In genomic region chr6:28207244-28208179, GRCh38 we compare ENCODE assay signal across 1 cellular context.
TF ChIP-seq lines count a peak whose summit lies in the region.

No MANE protein-coding gene starts in this region.

TF ChIP-seq in HEK293, 187 proteins besides CTCF, POLR2A, EP300 and RAD21 (continued from another document):
- TF ChIP-seq ZNF184 (tag by site-specific recombination; IDR thresholded peaks at IDR 0.05) (no peak), ZEB2 (tag by site-specific recombination; IDR thresholded peaks at IDR 0.05) (no peak; the same call in 1 of the 2 replicates), BCL11A (tag by site-specific recombination; IDR thresholded peaks at IDR 0.05; ENCODE audit: low read depth) (no peak), ZBTB44 (tag by site-specific recombination; IDR thresholded peaks at IDR 0.05) (no peak), ZNF274 (IDR thresholded peaks at IDR 0.05; ENCODE audit: low read length) (no peak), ZNF274 (tag by site-specific recombination; IDR thresholded peaks at IDR 0.05; ENCODE audit: borderline replicate concordance) (no peak), ZNF830 (tag by site-specific recombination; IDR thresholded peaks at IDR 0.05; ENCODE audit: low read depth) (no peak), AEBP2 (tag by site-specific recombination; IDR thresholded peaks at IDR 0.05; ENCODE audit: borderline replicate concordance) (no peak), ZNF433 (tag by site-specific recombination; IDR thresholded peaks at IDR 0.05; ENCODE audit: low read depth) (no peak), SCRT1 (tag by site-specific recombination; IDR thresholded peaks at IDR 0.05; ENCODE audit: borderline replicate concordance) (no peak), ZBTB48 (tag by site-specific recombination; IDR thresholded peaks at IDR 0.05) (0 out of 2 replicates have a peak, but pooled peaks have one; percentile 11), ZFP3 (tag by site-specific recombination; IDR thresholded peaks at IDR 0.05; ENCODE audit: low read depth) (no peak), YY2 (tag by site-specific recombination; IDR thresholded peaks at IDR 0.05) (no peak), ZFP69B (tag by site-specific recombination; IDR thresholded peaks at IDR 0.05) (no peak; the same call in 1 of the 2 replicates), ZNF658 (tag by site-specific recombination; IDR thresholded peaks at IDR 0.05) (no peak), ZNF521 (tag by site-specific recombination; IDR thresholded peaks at IDR 0.05) (no peak), ZNF394 (tag by site-specific recombination; IDR thresholded peaks at IDR 0.05; ENCODE audit: borderline replicate concordance) (peak; percentile 82), ZNF292 (tag by site-specific recombination; IDR thresholded peaks at IDR 0.05; ENCODE audit: borderline replicate concordance, low read depth) (no peak), ZNF560 (tag by site-specific recombination; IDR thresholded peaks at IDR 0.05; ENCODE audit: borderline replicate concordance) (no peak), ZNF843 (tag by site-specific recombination; IDR thresholded peaks at IDR 0.05) (no peak), ZNF221 (tag by site-specific recombination; IDR thresholded peaks at IDR 0.05; ENCODE audit: borderline replicate concordance) (no peak), ZNF76 (tag by site-specific recombination; IDR thresholded peaks at IDR 0.05; ENCODE audit: borderline replicate concordance, low read depth) (peak; percentile 30; the same call in 1 of the 2 replicates), ZNF138 (tag by site-specific recombination; IDR thresholded peaks at IDR 0.05; ENCODE audit: borderline replicate concordance) (no peak), ZNF10 (tag by site-specific recombination; IDR thresholded peaks at IDR 0.05) (peak; percentile 20; the same call in 1 of the 2 replicates), ZNF121 (tag by site-specific recombination; IDR thresholded peaks at IDR 0.05) (no peak), ZNF518A (tag by site-specific recombination; conservative IDR thresholded peaks at IDR 0.05; ENCODE audit: low read depth) (no peak; the same call in 1 of the 2 replicates), SETDB1 (IDR thresholded peaks at IDR 0.05; ENCODE audit: insufficient read length, low read length) (no peak), ZNF350 (tag by site-specific recombination; IDR thresholded peaks at IDR 0.05) (no peak), ZNF112 (tag by site-specific recombination; IDR thresholded peaks at IDR 0.05) (no peak), ZNF211 (tag by site-specific recombination; IDR thresholded peaks at IDR 0.05; ENCODE audit: low read depth) (no peak), ZNF266 (tag by site-specific recombination; IDR thresholded peaks at IDR 0.05; ENCODE audit: low read depth) (no peak), OVOL3 (tag by site-specific recombination; IDR thresholded peaks at IDR 0.05) (no peak), ZNF174 (tag by site-specific recombination; IDR thresholded peaks at IDR 0.05) (no peak), ZNF391 (tag by site-specific recombination; IDR thresholded peaks at IDR 0.05; ENCODE audit: borderline replicate concordance, low read depth) (no peak), ZNF449 (tag by site-specific recombination; IDR thresholded peaks at IDR 0.05) (no peak), KLF9 (tag by site-specific recombination; IDR thresholded peaks at IDR 0.05; ENCODE audit: low read depth) (no peak), MEIS1 (CRISPR knock-in tag; IDR thresholded peaks at IDR 0.05; ENCODE audit: borderline replicate concordance) (no peak), ZNF660 (tag by site-specific recombination; IDR thresholded peaks at IDR 0.05) (peak; percentile 68), ZNF785 (tag by site-specific recombination; IDR thresholded peaks at IDR 0.05) (no peak), ZBTB21 (tag by site-specific recombination; IDR thresholded peaks at IDR 0.05) (no peak), ZNF175 (tag by site-specific recombination; IDR thresholded peaks at IDR 0.05) (no peak), RBAK (tag by site-specific recombination; IDR thresholded peaks at IDR 0.05) (no peak), ZNF146 (tag by site-specific recombination; IDR thresholded peaks at IDR 0.05) (no peak), SP3 (tag by site-specific recombination; IDR thresholded peaks at IDR 0.05) (no peak), ZNF169 (tag by site-specific recombination; IDR thresholded peaks at IDR 0.05) (no peak), ZNF555 (tag by site-specific recombination; conservative IDR thresholded peaks at IDR 0.05) (no peak)
- TF ChIP-seq, protein P1, sequence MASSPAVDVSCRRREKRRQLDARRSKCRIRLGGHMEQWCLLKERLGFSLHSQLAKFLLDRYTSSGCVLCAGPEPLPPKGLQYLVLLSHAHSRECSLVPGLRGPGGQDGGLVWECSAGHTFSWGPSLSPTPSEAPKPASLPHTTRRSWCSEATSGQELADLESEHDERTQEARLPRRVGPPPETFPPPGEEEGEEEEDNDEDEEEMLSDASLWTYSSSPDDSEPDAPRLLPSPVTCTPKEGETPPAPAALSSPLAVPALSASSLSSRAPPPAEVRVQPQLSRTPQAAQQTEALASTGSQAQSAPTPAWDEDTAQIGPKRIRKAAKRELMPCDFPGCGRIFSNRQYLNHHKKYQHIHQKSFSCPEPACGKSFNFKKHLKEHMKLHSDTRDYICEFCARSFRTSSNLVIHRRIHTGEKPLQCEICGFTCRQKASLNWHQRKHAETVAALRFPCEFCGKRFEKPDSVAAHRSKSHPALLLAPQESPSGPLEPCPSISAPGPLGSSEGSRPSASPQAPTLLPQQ (tag by site-specific recombination; IDR thresholded peaks at IDR 0.05): no peak; the same call in 1 of the 2 replicates
- TF ChIP-seq, protein P2, sequence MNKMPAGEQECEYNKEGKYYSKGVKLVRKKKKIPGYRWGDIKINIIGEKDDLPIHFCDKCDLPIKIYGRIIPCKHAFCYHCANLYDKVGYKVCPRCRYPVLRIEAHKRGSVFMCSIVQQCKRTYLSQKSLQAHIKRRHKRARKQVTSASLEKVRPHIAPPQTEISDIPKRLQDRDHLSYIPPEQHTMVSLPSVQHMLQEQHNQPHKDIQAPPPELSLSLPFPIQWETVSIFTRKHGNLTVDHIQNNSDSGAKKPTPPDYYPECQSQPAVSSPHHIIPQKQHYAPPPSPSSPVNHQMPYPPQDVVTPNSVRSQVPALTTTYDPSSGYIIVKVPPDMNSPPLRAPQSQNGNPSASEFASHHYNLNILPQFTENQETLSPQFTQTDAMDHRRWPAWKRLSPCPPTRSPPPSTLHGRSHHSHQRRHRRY (tag by site-specific recombination; IDR thresholded peaks at IDR 0.05): no peak
- TF ChIP-seq, protein P3, sequence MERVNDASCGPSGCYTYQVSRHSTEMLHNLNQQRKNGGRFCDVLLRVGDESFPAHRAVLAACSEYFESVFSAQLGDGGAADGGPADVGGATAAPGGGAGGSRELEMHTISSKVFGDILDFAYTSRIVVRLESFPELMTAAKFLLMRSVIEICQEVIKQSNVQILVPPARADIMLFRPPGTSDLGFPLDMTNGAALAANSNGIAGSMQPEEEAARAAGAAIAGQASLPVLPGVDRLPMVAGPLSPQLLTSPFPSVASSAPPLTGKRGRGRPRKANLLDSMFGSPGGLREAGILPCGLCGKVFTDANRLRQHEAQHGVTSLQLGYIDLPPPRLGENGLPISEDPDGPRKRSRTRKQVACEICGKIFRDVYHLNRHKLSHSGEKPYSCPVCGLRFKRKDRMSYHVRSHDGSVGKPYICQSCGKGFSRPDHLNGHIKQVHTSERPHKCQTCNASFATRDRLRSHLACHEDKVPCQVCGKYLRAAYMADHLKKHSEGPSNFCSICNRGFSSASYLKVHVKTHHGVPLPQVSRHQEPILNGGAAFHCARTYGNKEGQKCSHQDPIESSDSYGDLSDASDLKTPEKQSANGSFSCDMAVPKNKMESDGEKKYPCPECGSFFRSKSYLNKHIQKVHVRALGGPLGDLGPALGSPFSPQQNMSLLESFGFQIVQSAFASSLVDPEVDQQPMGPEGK (tag by site-specific recombination; IDR thresholded peaks at IDR 0.05): peak; percentile 31
- TF ChIP-seq, protein P4, sequence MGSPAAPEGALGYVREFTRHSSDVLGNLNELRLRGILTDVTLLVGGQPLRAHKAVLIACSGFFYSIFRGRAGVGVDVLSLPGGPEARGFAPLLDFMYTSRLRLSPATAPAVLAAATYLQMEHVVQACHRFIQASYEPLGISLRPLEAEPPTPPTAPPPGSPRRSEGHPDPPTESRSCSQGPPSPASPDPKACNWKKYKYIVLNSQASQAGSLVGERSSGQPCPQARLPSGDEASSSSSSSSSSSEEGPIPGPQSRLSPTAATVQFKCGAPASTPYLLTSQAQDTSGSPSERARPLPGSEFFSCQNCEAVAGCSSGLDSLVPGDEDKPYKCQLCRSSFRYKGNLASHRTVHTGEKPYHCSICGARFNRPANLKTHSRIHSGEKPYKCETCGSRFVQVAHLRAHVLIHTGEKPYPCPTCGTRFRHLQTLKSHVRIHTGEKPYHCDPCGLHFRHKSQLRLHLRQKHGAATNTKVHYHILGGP (tag by site-specific recombination; IDR thresholded peaks at IDR 0.05): no peak
TF ChIP-seq in HEK293: peak in this region for 28.
